In genomic region chr2:238119756-238120462, GRCh38 we compare ENCODE assay signal across 1 cellular context.
TF ChIP-seq lines count a peak whose summit lies in the region.

No MANE protein-coding gene starts in this region.

TF ChIP-seq in HepG2, 621 proteins besides CTCF, POLR2A, EP300 and RAD21:
- TF ChIP-seq ZNF775 (CRISPR knock-in tag; IDR thresholded peaks at IDR 0.05; ENCODE audit: borderline replicate concordance) (no peak), ZNF709 (CRISPR knock-in tag; IDR thresholded peaks at IDR 0.05) (no peak), ZFP82 (CRISPR knock-in tag; IDR thresholded peaks at IDR 0.05; ENCODE audit: borderline replicate concordance) (no peak), ZNF839 (CRISPR knock-in tag; IDR thresholded peaks at IDR 0.05; ENCODE audit: borderline replicate concordance) (0 out of 2 replicates have a peak, but pooled peaks have one; percentile 37), MEIS2 (CRISPR knock-in tag; IDR thresholded peaks at IDR 0.05) (no peak), GPN1 (CRISPR knock-in tag; IDR thresholded peaks at IDR 0.05; ENCODE audit: borderline replicate concordance) (no peak), ZBED4 (CRISPR knock-in tag; IDR thresholded peaks at IDR 0.05; ENCODE audit: borderline replicate concordance) (no peak), EED (CRISPR knock-in tag; IDR thresholded peaks at IDR 0.05) (no peak), ZNF136 (CRISPR knock-in tag; IDR thresholded peaks at IDR 0.05; ENCODE audit: low read depth) (no peak), ZNF530 (CRISPR knock-in tag; IDR thresholded peaks at IDR 0.05; ENCODE audit: low read depth) (no peak), ZNF430 (CRISPR knock-in tag; IDR thresholded peaks at IDR 0.05) (0 out of 2 replicates have a peak, but pooled peaks have one; percentile 9), CBX1 (IDR thresholded peaks at IDR 0.05; ENCODE audit: low read depth) (no peak), GATAD1 (CRISPR knock-in tag; IDR thresholded peaks at IDR 0.05) (no peak), ELF4 (CRISPR knock-in tag; IDR thresholded peaks at IDR 0.05; ENCODE audit: borderline replicate concordance) (no peak), TAF1 (CRISPR knock-in tag; IDR thresholded peaks at IDR 0.05) (no peak), ZNF124 (CRISPR knock-in tag; IDR thresholded peaks at IDR 0.05) (no peak), ZNF263 (CRISPR knock-in tag; IDR thresholded peaks at IDR 0.05) (peak; percentile 61; the same call in 1 of the 2 replicates)
